1 cellular context compared by ENCODE assay signal in the genomic region with DNA sequence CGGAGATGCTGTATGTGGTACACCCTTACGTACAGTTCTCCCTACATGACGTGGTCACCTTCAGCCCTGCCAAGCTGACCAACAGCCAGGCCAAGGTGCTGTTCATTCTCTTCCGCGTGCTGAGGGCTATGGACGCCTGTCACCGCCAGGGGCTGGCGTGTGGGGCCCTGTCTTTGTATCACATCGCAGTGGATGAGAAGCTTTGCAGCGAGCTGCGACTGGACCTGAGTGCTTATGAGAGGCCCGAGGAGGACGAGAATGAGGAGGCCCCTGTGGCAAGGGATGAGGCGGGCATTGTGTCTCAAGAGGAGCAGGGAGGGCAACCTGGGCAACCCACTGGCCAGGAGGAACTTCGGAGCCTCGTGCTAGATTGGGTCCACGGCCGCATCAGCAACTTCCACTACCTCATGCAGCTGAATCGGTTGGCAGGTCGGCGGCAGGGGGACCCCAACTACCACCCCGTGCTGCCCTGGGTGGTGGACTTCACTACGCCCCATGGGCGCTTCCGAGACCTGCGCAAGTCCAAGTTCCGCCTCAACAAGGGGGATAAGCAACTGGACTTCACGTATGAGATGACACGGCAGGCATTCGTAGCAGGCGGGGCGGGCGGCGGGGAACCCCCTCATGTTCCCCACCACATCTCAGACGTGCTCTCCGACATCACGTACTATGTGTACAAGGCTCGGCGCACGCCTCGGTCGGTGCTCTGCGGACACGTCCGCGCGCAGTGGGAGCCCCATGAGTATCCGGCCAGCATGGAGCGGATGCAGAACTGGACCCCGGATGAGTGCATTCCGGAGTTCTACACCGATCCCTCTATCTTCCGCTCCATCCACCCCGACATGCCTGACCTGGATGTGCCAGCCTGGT.
TF ChIP-seq lines count a peak whose summit lies in the region.

No MANE protein-coding gene starts in this region.

TF ChIP-seq in K562, 482 proteins besides CTCF, POLR2A, EP300 and RAD21:
- TF ChIP-seq ARHGAP35 (IDR thresholded peaks at IDR 0.05; ENCODE audit: partially characterized antibody) (no peak), NCOR1 (IDR thresholded peaks at IDR 0.05) (no peak), GATAD2B (IDR thresholded peaks at IDR 0.05; ENCODE audit: borderline replicate concordance) (no peak)
TF ChIP-seq in K562: peak in this region for 0.
